In genomic region chr3:75258821-75259220, GRCh38 we compare ENCODE assay signal across 7 cellular contexts.
DNase-seq lines count a peak whose midpoint lies in the region; ATAC-seq and TF ChIP-seq lines count a peak whose summit lies in the region.
"Not testable (repeated sequence)": the region's sequence is repeated elsewhere in the genome, so short reads cannot be mapped to it uniquely, and the experiment has no call there.

No MANE protein-coding gene starts in this region.

- in situ Hi-C loops in KBM-7 (cut with MboI; ENCODE audit: low pct_unique_long_range_greater_than_20kb, low sequenced_read_pairs): not testable (repeated sequence)

- H3K9me3 ChIP-seq in adipocyte (ENCODE audit: control insufficient read depth, low read length); right lobe of liver: not testable (repeated sequence)

- not testable (repeated sequence) for H3K9ac ChIP-seq in adipocyte (ENCODE audit: low read length)

- ATAC-seq in GM21367 (IDR thresholded peaks at IDR 0.05; ENCODE audit: unreplicated experiment): peak; percentile 64
- peak; percentile 62 to 77 (median 64) for ATAC-seq in right lobe of liver

- H3K4me3 ChIP-seq in adipocyte (ENCODE audit: low read length); right lobe of liver: not testable (repeated sequence)

- peak; percentile 41 to 51 (median 44) for TF ChIP-seq CTCF in right lobe of liver (IDR thresholded peaks at IDR 0.05)

- intact Hi-C loops in right lobe of liver (cut with DNase I): not testable (repeated sequence)

- not testable (repeated sequence) for H3K36me3 ChIP-seq in adipocyte (ENCODE audit: control insufficient read depth, insufficient read depth, low read length, severe bottlenecking); right lobe of liver

- peak; percentile 1 for DNase-seq in DMS53 treated with DMSO at 0.1 percent for 48 hours (lab: John Stamatoyannopoulos, UW; ENCODE audit: unreplicated experiment)
- peak; percentile 21 for DNase-seq in KBM-7
- DNase-seq in NCI-H69 (lab: John Stamatoyannopoulos, UW): peak; percentile 23
- peak; percentile 64 for DNase-seq in adipocyte (ENCODE audit: low read depth)
- peak; percentile 1 for DNase-seq in erythroblast (lab: John Stamatoyannopoulos, UW)
- DNase-seq in right lobe of liver: not testable (repeated sequence)

- H3K4me1 ChIP-seq in adipocyte (ENCODE audit: control insufficient read depth, insufficient read depth, low read length); right lobe of liver: not testable (repeated sequence)

- 38% methylated on average over 1 of the region's 1 CpG for WGBS in right lobe of liver (ENCODE audit: insufficient coverage, low coverage, low lambda C conversion rate, missing lambda C conversion rate)

- H3K27ac ChIP-seq in right lobe of liver: not testable (repeated sequence)

- TF ChIP-seq POLR2A in erythroblast (IDR thresholded peaks at IDR 0.05; ENCODE audit: low read length); right lobe of liver (IDR thresholded peaks at IDR 0.05): not testable (repeated sequence)

- peaks cover 41% of the 10 kb centered on the region for H3K27me3 ChIP-seq in adipocyte (replicated peaks; ENCODE audit: control insufficient read depth, insufficient read depth, low read length)
- H3K27me3 ChIP-seq in right lobe of liver: not testable (repeated sequence)
